Comparison of ENCODE assay signal across 1 cellular context in the genomic region with DNA sequence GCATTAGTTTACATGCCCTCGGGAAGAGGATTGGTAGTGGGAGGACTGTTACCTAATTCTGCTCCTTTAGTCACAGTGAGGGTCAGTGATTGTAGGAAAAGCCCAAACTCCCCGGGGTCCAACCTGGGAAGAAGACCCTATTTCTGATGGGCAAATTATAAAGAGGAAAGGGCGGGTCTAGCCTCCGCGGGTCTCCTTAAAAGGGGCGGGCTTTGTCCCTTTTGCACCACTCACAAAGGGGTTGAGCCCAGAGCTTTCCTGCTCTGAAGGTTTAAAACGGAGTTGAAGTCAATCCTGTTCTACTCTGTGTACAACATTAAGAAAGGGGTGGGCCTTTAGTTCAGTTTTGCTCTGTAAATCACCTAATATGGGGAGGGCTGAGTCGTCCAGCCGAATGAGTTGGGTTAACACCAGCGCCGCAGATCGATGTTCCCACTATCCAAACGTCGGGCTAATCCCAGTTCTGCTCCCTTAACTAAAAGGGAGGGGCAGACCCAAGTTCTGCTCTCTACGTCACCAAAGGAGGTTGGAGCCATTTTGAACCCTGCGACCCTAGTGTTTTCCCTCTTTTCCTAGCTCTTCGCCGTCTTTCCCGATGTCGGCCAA.
A peak's percentile ranks its signal among the peaks of the same experiment; 100 is the strongest.
TF ChIP-seq lines count a peak whose summit lies in the region.

No MANE protein-coding gene starts in this region.

TF ChIP-seq in HepG2, 621 proteins besides CTCF, POLR2A, EP300 and RAD21 (continued from another document and continues in another):
- TF ChIP-seq ELF4 (CRISPR knock-in tag; IDR thresholded peaks at IDR 0.05; ENCODE audit: borderline replicate concordance) = 0 out of 2 replicates have a peak, but pooled peaks have one; percentile 52
- TF ChIP-seq ZNF772 (CRISPR knock-in tag; IDR thresholded peaks at IDR 0.05) = peak; percentile 68; the same call in 1 of the 2 replicates
- TF ChIP-seq ZNF263 (CRISPR knock-in tag; IDR thresholded peaks at IDR 0.05) = 0 out of 2 replicates have a peak, but pooled peaks have one; percentile 14
- TF ChIP-seq CENPT (CRISPR knock-in tag; IDR thresholded peaks at IDR 0.05; ENCODE audit: low read depth) = no peak
- no peak for TF ChIP-seq ZNF326 (CRISPR knock-in tag; IDR thresholded peaks at IDR 0.05; ENCODE audit: borderline replicate concordance)
- no peak for TF ChIP-seq ZNF672 (CRISPR knock-in tag; IDR thresholded peaks at IDR 0.05)
- TF ChIP-seq RXRA (CRISPR knock-in tag; IDR thresholded peaks at IDR 0.05) = peak; percentile 55; the same call in 1 of the 2 replicates
- TF ChIP-seq ZNF570 (CRISPR knock-in tag; IDR thresholded peaks at IDR 0.05; ENCODE audit: borderline replicate concordance) = no peak
- TF ChIP-seq, protein P1, sequence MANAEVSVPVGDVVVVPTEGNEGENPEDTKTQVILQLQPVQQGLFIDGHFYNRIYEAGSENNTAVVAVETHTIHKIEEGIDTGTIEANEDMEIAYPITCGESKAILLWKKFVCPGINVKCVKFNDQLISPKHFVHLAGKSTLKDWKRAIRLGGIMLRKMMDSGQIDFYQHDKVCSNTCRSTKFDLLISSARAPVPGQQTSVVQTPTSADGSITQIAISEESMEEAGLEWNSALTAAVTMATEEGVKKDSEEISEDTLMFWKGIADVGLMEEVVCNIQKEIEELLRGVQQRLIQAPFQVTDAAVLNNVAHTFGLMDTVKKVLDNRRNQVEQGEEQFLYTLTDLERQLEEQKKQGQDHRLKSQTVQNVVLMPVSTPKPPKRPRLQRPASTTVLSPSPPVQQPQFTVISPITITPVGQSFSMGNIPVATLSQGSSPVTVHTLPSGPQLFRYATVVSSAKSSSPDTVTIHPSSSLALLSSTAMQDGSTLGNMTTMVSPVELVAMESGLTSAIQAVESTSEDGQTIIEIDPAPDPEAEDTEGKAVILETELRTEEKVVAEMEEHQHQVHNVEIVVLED (CRISPR knock-in tag; IDR thresholded peaks at IDR 0.05; ENCODE audit: borderline replicate concordance) = no peak
- TF ChIP-seq, protein P2, sequence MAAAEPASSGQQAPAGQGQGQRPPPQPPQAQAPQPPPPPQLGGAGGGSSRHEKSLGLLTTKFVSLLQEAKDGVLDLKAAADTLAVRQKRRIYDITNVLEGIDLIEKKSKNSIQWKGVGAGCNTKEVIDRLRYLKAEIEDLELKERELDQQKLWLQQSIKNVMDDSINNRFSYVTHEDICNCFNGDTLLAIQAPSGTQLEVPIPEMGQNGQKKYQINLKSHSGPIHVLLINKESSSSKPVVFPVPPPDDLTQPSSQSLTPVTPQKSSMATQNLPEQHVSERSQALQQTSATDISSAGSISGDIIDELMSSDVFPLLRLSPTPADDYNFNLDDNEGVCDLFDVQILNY (CRISPR knock-in tag; conservative IDR thresholded peaks at IDR 0.05) = no peak
- TF ChIP-seq, protein P3, sequence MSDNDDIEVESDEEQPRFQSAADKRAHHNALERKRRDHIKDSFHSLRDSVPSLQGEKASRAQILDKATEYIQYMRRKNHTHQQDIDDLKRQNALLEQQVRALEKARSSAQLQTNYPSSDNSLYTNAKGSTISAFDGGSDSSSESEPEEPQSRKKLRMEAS (IDR thresholded peaks at IDR 0.05) = no peak
- TF ChIP-seq RFX5 (IDR thresholded peaks at IDR 0.05; ENCODE audit: low read depth, low read length) = no peak
- TF ChIP-seq ZNF331 (CRISPR knock-in tag; IDR thresholded peaks at IDR 0.05) = no peak
- TF ChIP-seq ATF7-NPFF (CRISPR knock-in tag; IDR thresholded peaks at IDR 0.05; ENCODE audit: low read depth) = 0 out of 2 replicates have a peak, but pooled peaks have one; percentile 7
- TF ChIP-seq, protein P4, sequence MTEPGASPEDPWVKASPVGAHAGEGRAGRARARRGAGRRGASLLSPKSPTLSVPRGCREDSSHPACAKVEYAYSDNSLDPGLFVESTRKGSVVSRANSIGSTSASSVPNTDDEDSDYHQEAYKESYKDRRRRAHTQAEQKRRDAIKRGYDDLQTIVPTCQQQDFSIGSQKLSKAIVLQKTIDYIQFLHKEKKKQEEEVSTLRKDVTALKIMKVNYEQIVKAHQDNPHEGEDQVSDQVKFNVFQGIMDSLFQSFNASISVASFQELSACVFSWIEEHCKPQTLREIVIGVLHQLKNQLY (CRISPR knock-in tag; IDR thresholded peaks at IDR 0.05) = 0 out of 2 replicates have a peak, but pooled peaks have one; percentile 5
- TF ChIP-seq, protein P5, sequence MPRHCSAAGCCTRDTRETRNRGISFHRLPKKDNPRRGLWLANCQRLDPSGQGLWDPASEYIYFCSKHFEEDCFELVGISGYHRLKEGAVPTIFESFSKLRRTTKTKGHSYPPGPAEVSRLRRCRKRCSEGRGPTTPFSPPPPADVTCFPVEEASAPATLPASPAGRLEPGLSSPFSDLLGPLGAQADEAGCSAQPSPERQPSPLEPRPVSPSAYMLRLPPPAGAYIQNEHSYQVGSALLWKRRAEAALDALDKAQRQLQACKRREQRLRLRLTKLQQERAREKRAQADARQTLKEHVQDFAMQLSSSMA (CRISPR knock-in tag; IDR thresholded peaks at IDR 0.05) = no peak
- TF ChIP-seq ZNF30 (CRISPR knock-in tag; IDR thresholded peaks at IDR 0.05) = no peak
- peak; percentile 82 for TF ChIP-seq CREB1 (IDR thresholded peaks at IDR 0.05)
- peak; percentile 84 for TF ChIP-seq CREB1 (CRISPR knock-in tag; IDR thresholded peaks at IDR 0.05)
- TF ChIP-seq ZNF780A (CRISPR knock-in tag; IDR thresholded peaks at IDR 0.05) = no peak
- TF ChIP-seq, protein P6, sequence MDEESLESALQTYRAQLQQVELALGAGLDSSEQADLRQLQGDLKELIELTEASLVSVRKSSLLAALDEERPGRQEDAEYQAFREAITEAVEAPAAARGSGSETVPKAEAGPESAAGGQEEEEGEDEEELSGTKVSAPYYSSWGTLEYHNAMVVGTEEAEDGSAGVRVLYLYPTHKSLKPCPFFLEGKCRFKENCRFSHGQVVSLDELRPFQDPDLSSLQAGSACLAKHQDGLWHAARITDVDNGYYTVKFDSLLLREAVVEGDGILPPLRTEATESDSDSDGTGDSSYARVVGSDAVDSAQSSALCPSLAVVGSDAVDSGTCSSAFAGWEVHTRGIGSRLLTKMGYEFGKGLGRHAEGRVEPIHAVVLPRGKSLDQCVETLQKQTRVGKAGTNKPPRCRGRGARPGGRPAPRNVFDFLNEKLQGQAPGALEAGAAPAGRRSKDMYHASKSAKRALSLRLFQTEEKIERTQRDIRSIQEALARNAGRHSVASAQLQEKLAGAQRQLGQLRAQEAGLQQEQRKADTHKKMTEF (CRISPR knock-in tag; IDR thresholded peaks at IDR 0.05) = peak; percentile 29
- peak; percentile 66; the same call in 1 of the 2 replicates for TF ChIP-seq NFIC (IDR thresholded peaks at IDR 0.05; ENCODE audit: low read length)
- TF ChIP-seq, protein P7, sequence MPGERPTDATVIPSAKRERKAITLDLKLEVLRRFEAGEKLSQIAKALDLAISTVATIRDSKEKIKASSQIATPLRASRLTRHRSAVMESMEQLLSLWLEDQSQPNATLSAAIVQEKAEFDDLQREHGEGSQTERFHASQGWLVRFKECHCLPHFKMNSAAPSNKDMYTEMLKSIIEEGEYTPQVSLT (CRISPR knock-in tag; IDR thresholded peaks at IDR 0.05; ENCODE audit: borderline replicate concordance, low read depth) = no peak
- peak; percentile 83 for TF ChIP-seq ZBTB3 (CRISPR knock-in tag; IDR thresholded peaks at IDR 0.05; ENCODE audit: borderline replicate concordance, low read depth)
- TF ChIP-seq ZNF619 (CRISPR knock-in tag; IDR thresholded peaks at IDR 0.05) = no peak
- TF ChIP-seq ZFYVE20 (CRISPR knock-in tag; IDR thresholded peaks at IDR 0.05; ENCODE audit: borderline replicate concordance, low read depth) = no peak
- no peak for TF ChIP-seq GZF1 (CRISPR knock-in tag; IDR thresholded peaks at IDR 0.05)
- TF ChIP-seq, protein P8, sequence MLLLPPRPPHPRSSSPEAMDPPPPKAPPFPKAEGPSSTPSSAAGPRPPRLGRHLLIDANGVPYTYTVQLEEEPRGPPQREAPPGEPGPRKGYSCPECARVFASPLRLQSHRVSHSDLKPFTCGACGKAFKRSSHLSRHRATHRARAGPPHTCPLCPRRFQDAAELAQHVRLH (CRISPR knock-in tag; IDR thresholded peaks at IDR 0.05; ENCODE audit: borderline replicate concordance, low read depth) = no peak
- no peak; the same call in 1 of the 2 replicates for TF ChIP-seq ZNF775 (CRISPR knock-in tag; IDR thresholded peaks at IDR 0.05; ENCODE audit: borderline replicate concordance)
- TF ChIP-seq, protein P9, sequence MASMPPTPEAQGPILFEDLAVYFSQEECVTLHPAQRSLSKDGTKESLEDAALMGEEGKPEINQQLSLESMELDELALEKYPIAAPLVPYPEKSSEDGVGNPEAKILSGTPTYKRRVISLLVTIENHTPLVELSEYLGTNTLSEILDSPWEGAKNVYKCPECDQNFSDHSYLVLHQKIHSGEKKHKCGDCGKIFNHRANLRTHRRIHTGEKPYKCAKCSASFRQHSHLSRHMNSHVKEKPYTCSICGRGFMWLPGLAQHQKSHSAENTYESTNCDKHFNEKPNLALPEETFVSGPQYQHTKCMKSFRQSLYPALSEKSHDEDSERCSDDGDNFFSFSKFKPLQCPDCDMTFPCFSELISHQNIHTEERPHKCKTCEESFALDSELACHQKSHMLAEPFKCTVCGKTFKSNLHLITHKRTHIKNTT (CRISPR knock-in tag; IDR thresholded peaks at IDR 0.05) = no peak
- TF ChIP-seq THYN1 (CRISPR knock-in tag; IDR thresholded peaks at IDR 0.05; ENCODE audit: borderline replicate concordance, low read depth) = no peak
- TF ChIP-seq ZNF709 (CRISPR knock-in tag; IDR thresholded peaks at IDR 0.05) = peak; percentile 54; the same call in 1 of the 2 replicates
- no peak for TF ChIP-seq KLF11 (CRISPR knock-in tag; IDR thresholded peaks at IDR 0.05)
- TF ChIP-seq ZNF652 (CRISPR knock-in tag; IDR thresholded peaks at IDR 0.05; ENCODE audit: borderline replicate concordance, low read depth) = no peak
- no peak for TF ChIP-seq SRY (CRISPR knock-in tag; IDR thresholded peaks at IDR 0.05)
- TF ChIP-seq ZNF20 (CRISPR knock-in tag; IDR thresholded peaks at IDR 0.05) = no peak
- peak; percentile 63 for TF ChIP-seq CREM (IDR thresholded peaks at IDR 0.05)
- no peak for TF ChIP-seq CREM (CRISPR knock-in tag; IDR thresholded peaks at IDR 0.05)
- no peak; the same call in 1 of the 2 replicates for TF ChIP-seq MAFG (CRISPR knock-in tag; IDR thresholded peaks at IDR 0.05)
- TF ChIP-seq ZNF564 (CRISPR knock-in tag; IDR thresholded peaks at IDR 0.05) = no peak
- no peak for TF ChIP-seq IKZF1 (IDR thresholded peaks at IDR 0.05)
- no peak for TF ChIP-seq KLF13 (CRISPR knock-in tag; IDR thresholded peaks at IDR 0.05)
- TF ChIP-seq CEBPB (IDR thresholded peaks at IDR 0.05; ENCODE audit: borderline replicate concordance, low read depth, low read length) = no peak
- TF ChIP-seq NCOR1 (IDR thresholded peaks at IDR 0.05; ENCODE audit: borderline replicate concordance, low read length) = no peak
- TF ChIP-seq, protein P10, sequence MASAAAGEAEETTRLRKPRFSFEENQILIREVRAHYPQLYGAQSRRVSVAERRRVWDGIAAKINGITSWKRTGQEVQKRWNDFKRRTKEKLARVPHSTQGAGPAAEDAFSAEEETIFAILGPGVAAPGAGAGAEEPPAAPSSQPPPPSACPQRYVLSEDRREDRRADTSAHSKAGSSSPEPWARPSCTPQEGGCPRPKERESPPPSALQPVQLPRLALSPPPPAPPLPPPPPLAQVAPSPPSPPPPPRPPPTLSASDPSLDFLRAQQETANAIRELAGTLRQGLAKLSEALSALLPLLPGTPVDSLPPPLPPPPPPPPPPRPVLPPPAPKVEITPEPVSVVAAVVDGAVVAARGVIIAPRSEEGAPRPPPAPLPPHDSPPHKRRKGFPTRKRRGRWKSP (CRISPR knock-in tag; IDR thresholded peaks at IDR 0.05) = no peak
- no peak for TF ChIP-seq RBM22 (optimal IDR thresholded peaks at IDR 0.05; ENCODE audit: low read length)
- peak; percentile 53 for TF ChIP-seq PHF20 (CRISPR knock-in tag; IDR thresholded peaks at IDR 0.05)
- no peak for TF ChIP-seq GFI1 (CRISPR knock-in tag; IDR thresholded peaks at IDR 0.05; ENCODE audit: borderline replicate concordance)
- TF ChIP-seq, protein P11, sequence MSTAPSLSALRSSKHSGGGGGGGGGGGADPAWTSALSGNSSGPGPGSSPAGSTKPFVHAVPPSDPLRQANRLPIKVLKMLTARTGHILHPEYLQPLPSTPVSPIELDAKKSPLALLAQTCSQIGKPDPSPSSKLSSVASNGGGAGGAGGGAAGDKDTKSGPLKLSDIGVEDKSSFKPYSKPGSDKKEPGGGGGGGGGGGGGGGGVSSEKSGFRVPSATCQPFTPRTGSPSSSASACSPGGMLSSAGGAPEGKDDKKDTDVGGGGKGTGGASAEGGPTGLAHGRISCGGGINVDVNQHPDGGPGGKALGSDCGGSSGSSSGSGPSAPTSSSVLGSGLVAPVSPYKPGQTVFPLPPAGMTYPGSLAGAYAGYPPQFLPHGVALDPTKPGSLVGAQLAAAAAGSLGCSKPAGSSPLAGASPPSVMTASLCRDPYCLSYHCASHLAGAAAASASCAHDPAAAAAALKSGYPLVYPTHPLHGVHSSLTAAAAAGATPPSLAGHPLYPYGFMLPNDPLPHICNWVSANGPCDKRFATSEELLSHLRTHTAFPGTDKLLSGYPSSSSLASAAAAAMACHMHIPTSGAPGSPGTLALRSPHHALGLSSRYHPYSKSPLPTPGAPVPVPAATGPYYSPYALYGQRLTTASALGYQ (CRISPR knock-in tag; IDR thresholded peaks at IDR 0.05) = no peak
- TF ChIP-seq RAD51 (IDR thresholded peaks at IDR 0.05; ENCODE audit: borderline replicate concordance) = no peak
- TF ChIP-seq, protein P12, sequence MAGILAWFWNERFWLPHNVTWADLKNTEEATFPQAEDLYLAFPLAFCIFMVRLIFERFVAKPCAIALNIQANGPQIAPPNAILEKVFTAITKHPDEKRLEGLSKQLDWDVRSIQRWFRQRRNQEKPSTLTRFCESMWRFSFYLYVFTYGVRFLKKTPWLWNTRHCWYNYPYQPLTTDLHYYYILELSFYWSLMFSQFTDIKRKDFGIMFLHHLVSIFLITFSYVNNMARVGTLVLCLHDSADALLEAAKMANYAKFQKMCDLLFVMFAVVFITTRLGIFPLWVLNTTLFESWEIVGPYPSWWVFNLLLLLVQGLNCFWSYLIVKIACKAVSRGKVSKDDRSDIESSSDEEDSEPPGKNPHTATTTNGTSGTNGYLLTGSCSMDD (CRISPR knock-in tag; IDR thresholded peaks at IDR 0.05) = no peak
- no peak for TF ChIP-seq MXI1 (IDR thresholded peaks at IDR 0.05; ENCODE audit: borderline replicate concordance, low read depth, low read length)
- no peak for TF ChIP-seq ZNF558 (CRISPR knock-in tag; IDR thresholded peaks at IDR 0.05; ENCODE audit: borderline replicate concordance)
- TF ChIP-seq, protein P13, sequence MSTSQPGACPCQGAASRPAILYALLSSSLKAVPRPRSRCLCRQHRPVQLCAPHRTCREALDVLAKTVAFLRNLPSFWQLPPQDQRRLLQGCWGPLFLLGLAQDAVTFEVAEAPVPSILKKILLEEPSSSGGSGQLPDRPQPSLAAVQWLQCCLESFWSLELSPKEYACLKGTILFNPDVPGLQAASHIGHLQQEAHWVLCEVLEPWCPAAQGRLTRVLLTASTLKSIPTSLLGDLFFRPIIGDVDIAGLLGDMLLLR (CRISPR knock-in tag; IDR thresholded peaks at IDR 0.05) = no peak; the same call in 1 of the 2 replicates
- TF ChIP-seq KDM5A (IDR thresholded peaks at IDR 0.05; ENCODE audit: borderline replicate concordance, low read length) = peak; percentile 19; the same call in 1 of the 2 replicates
- no peak for TF ChIP-seq ZNF549 (CRISPR knock-in tag; IDR thresholded peaks at IDR 0.05)
- TF ChIP-seq ARHGAP35 (CRISPR knock-in tag; IDR thresholded peaks at IDR 0.05; ENCODE audit: borderline replicate concordance) = 0 out of 2 replicates have a peak, but pooled peaks have one; percentile 54
